10 cellular contexts compared by ENCODE assay signal in genomic region chr15:60006808-60007346, GRCh38. TPM values are rescaled to one million over a fixed set of nuclear protein-coding genes. Genes with fewer than 3 reads are reported as not detected.
DNase-seq lines count a peak whose midpoint lies in the region; ATAC-seq and TF ChIP-seq lines count a peak whose summit lies in the region.
"Had no signal": no experiment of that assay in that cellular context is flagged by ENCODE, and none has a peak within 500 bp of the region (broad histone marks: within the 10 kb centered on the region; RNA-seq: fewer than 3 reads in every experiment).

No MANE protein-coding gene starts in this region.

- peaks cover 38% of the 10 kb centered on the region for H3K27me3 ChIP-seq in ascending aorta

- peaks cover 5% of the 10 kb centered on the region for H3K9me3 Mint-ChIP-seq in stimulated activated naive CD8-positive, alpha-beta T cell treated with anti-CD3 and anti-CD28 coated beads, Interleukin-15, Interleukin-2, amounts not matched to agents 100 ng/mL and 50 ng/mL, for 24 hours

- no peak for DNase-seq in stimulated activated naive CD8-positive, alpha-beta T cell treated with anti-CD3 and anti-CD28 coated beads, Interleukin-15, Interleukin-2, amounts not matched to agents 100 U/mL and 50 U/mL, for 24 hours
- DNase-seq in ascending aorta (ENCODE audit: low spot score in 2 of 2) (no peak), HCEC 1CT (no peak)
- no peak for DNase-seq in stimulated activated CD4-positive, alpha-beta T cell treated with anti-CD3 and anti-CD28 coated beads, Interleukin-1b, Interleukin-23, amount 100 ng/mL, for 48 hours
- DNase-seq in stimulated activated naive CD4-positive, alpha-beta T cell (lab: John Stamatoyannopoulos, UW), result no peak
- DNase-seq: NCI-H526 treated with DMSO at 0.1 percent for 48 hours had no signal

- H3K27me3 Mint-ChIP-seq in stimulated activated naive CD8-positive, alpha-beta T cell treated with anti-CD3 and anti-CD28 coated beads, Interleukin-15, Interleukin-2, amounts not matched to agents 100 ng/mL and 50 ng/mL, for 24 hours, result peaks cover 95% of the 10 kb centered on the region

- peaks cover 8% of the 10 kb centered on the region for H3K36me3 Mint-ChIP-seq in stimulated activated naive CD8-positive, alpha-beta T cell treated with anti-CD3 and anti-CD28 coated beads, Interleukin-15, Interleukin-2, amounts not matched to agents 100 ng/mL and 50 ng/mL, for 24 hours (ENCODE audit: low read depth)

- H3K9me3 ChIP-seq in ascending aorta (no peaks in the 10 kb centered on the region), mesodermal cell (ENCODE audit: control insufficient read depth, low read length) (no peaks in the 10 kb centered on the region)

- WGBS in mesodermal cell (ENCODE audit: insufficient coverage in 2 of 2), 2 experiments, result 0% methylated on average over 3 to 4 of the region's 6 CpGs

- no peak for TF ChIP-seq CTCF in ascending aorta (IDR thresholded peaks at IDR 0.05)

- H3K4me3 ChIP-seq in ascending aorta (peak overlapping the region; percentile 40 to 56), mesodermal cell (ENCODE audit: extremely low read depth, insufficient read depth, low read length, poor library complexity, severe bottlenecking) (peak overlapping the region; percentile 45)

- no peak overlapping the region for H3K27ac Mint-ChIP-seq in stimulated activated naive CD8-positive, alpha-beta T cell treated with anti-CD3 and anti-CD28 coated beads, Interleukin-15, Interleukin-2, amounts not matched to agents 100 ng/mL and 50 ng/mL, for 24 hours

- H3K4me3 Mint-ChIP-seq in stimulated activated naive CD8-positive, alpha-beta T cell treated with anti-CD3 and anti-CD28 coated beads, Interleukin-15, Interleukin-2, amounts not matched to agents 100 ng/mL and 50 ng/mL, for 24 hours, result peak overlapping the region; percentile 86

- H3K4me1 ChIP-seq in ascending aorta (peaks cover 5 to 24% of the 10 kb centered on the region in 2 donors), mesodermal cell (ENCODE audit: control insufficient read depth, insufficient read depth, low read length, poor library complexity, severe bottlenecking) (peaks cover 22% of the 10 kb centered on the region)

- H3K36me3 ChIP-seq in ascending aorta, result no peaks in the 10 kb centered on the region
- H3K36me3 ChIP-seq in mesodermal cell (ENCODE audit: control insufficient read depth, insufficient read depth, low read length), result no peaks in the 10 kb centered on the region

- ATAC-seq in stimulated activated naive CD8-positive, alpha-beta T cell treated with anti-CD3 and anti-CD28 coated beads, Interleukin-15, Interleukin-2, amounts not matched to agents 100 U/mL and 50 U/mL, for 24 hours, result no peak
- no peak for ATAC-seq in GM21717 (IDR thresholded peaks at IDR 0.05; ENCODE audit: unreplicated experiment)

- intact Hi-C loops in ascending aorta (cut with DNase I), result no loop called here

- H3K4me1 Mint-ChIP-seq in stimulated activated naive CD8-positive, alpha-beta T cell treated with anti-CD3 and anti-CD28 coated beads, Interleukin-15, Interleukin-2, amounts not matched to agents 100 ng/mL and 50 ng/mL, for 24 hours (ENCODE audit: low read depth), result peaks cover 41% of the 10 kb centered on the region

- H3K27ac ChIP-seq in ascending aorta, result no peak overlapping the region
- H3K27ac ChIP-seq in mesodermal cell (ENCODE audit: low read depth, low read length, severe bottlenecking), result no peak overlapping the region

RNA-seq across cellular contexts. Expression of gene FOXB1, which starts 2.8 kb away (rescaled TPM):
- total RNA-seq in ascending aorta, result not detected
- 0.22 TPM for polyA plus RNA-seq in mesodermal cell (2013, experiment 1 of 2)
- polyA plus RNA-seq in mesodermal cell (2013, experiment 2 of 2), result 0.25 TPM
- total RNA-seq: pulmonary artery endothelial cell had no signal
